Comparison of ENCODE assay signal across 8 cellular contexts in the genomic region with DNA sequence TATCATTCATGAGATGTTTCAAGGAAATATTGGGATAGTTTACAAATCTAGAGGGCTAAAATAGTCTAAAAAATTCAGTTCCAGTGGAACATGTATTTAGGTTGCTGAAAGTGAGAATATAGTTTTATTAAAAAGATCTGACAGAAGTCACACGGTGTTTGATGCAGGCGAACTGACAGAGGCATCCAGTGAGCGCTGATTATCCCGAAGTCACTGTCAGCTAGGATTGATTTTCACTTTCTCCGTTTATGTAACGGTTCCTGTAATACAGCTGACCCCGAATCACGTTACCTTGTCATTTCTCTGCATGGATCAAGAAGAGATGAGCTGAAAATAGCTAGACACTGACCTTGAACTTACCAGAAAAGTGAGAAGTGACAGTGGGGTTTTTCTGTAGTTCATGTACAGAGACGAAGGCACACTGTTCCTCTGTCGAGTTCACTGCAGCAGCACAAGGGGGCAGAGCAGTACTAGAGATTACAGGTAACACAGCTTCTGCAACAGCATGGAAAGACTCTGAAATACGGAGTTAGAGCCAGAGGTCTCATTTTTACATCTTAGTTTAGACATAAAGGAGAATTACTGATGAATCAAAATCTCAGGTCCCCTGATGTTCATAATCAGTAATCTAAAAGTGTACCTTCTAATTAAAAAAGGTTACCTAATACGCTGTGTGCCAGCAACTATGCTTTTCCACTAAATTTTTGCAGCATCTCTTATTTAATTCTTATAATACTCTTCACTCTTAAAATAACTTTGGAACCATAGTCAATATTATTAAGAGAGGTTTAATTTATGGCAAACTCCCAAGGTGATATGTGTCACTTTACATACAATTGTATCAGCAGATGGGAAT. TPM values are rescaled to one million over a fixed set of nuclear protein-coding genes. Genes with fewer than 3 reads are reported as not detected.
DNase-seq lines count a peak whose midpoint lies in the region; ATAC-seq, FAIRE-seq and TF ChIP-seq lines count a peak whose summit lies in the region.

No MANE protein-coding gene starts in this region.

- TF ChIP-seq POLR2A in gastroesophageal sphincter (IDR thresholded peaks at IDR 0.05) = no peak

- no peak for TF ChIP-seq EP300 in gastroesophageal sphincter (IDR thresholded peaks at IDR 0.05)

- H3K4me3 ChIP-seq in NT2/D1 (ENCODE audit: insufficient read length, low read depth) = no peak overlapping the region
- no peak overlapping the region for H3K4me3 ChIP-seq in gastroesophageal sphincter
- H3K4me3 ChIP-seq in retinal pigment epithelial cell (ENCODE audit: low read length) = peak overlapping the region; percentile 25

- TF ChIP-seq CTCF in gastroesophageal sphincter (IDR thresholded peaks at IDR 0.05) (peak in 3 of 4 experiments; percentile 39 to 60 (median 41)), retinal pigment epithelial cell (conservative IDR thresholded peaks at IDR 0.05; ENCODE audit: low read depth, low read length) (peak; percentile 88)

- H3K9me3 ChIP-seq in NT2/D1 (ENCODE audit: insufficient read depth, low read length) (no peaks in the 10 kb centered on the region), gastroesophageal sphincter (no peaks in the 10 kb centered on the region)

- H3K36me3 ChIP-seq in NT2/D1 (ENCODE audit: insufficient read depth, insufficient read length, low read length) = no peaks in the 10 kb centered on the region
- H3K36me3 ChIP-seq in gastroesophageal sphincter = no peaks in the 10 kb centered on the region

- peak; percentile 12 for DNase-seq in COLO829 (ENCODE audit: low spot score)
- DNase-seq in GM19239 (ENCODE audit: insufficient read length, low spot score) = no peak
- DNase-seq in NT2/D1 (ENCODE audit: low read depth, low spot score) = peak; percentile 46
- peak; percentile 28 for DNase-seq in activated T-helper 9 cell treated with anti-CD3 and anti-CD28 coated beads, Interleukin-2, amount 50 U/mL, for 16 hours (ENCODE audit: low read depth)
- peak; percentile 14 for DNase-seq in retinal pigment epithelial cell (ENCODE audit: low read depth)
- no peak for DNase-seq in SKM-1 treated with dmso at 0.1 percent for 144 hours (lab: John Stamatoyannopoulos, UW; ENCODE audit: unreplicated experiment)

- WGBS in gastroesophageal sphincter (ENCODE audit: low coverage in 1 of 2), 2 donors = 18 to 34% methylated on average over 11 to 12 of the region's 12 CpGs

- H3K27ac ChIP-seq in gastroesophageal sphincter = no peak overlapping the region

- H3K4me1 ChIP-seq in NT2/D1 (ENCODE audit: insufficient read depth, insufficient read length) (no peaks in the 10 kb centered on the region), gastroesophageal sphincter (peaks cover 0 to 4% (median 0%) of the 10 kb centered on the region in 3 donors)

- no peaks in the 10 kb centered on the region for H3K27me3 ChIP-seq in NT2/D1 (ENCODE audit: insufficient read depth, insufficient read length)
- H3K27me3 ChIP-seq in gastroesophageal sphincter = no peaks in the 10 kb centered on the region

- ATAC-seq in HG03342 (IDR thresholded peaks at IDR 0.05; ENCODE audit: unreplicated experiment) = peak; percentile 73
- peak; percentile 58 for ATAC-seq in gastroesophageal sphincter

- peak; percentile 77 for FAIRE-seq in GM19239 (lab: Jason Lieb, UNC)

- H3K9ac ChIP-seq in NT2/D1 (ENCODE audit: insufficient read length, low read depth) = no peak overlapping the region

RNA-seq across cellular contexts. Expression of a gene that starts 33.0 kb away (rescaled TPM):
- total RNA-seq in gastroesophageal sphincter = 1 to 10 TPM; 3.4 to 9.3 (median 6.4) TPM

Comparison
In these comparisons a context has a peak if more than half of its experiments do, and no peak if none do; other contexts are left out.
1. DNase-seq: peak in COLO829 (single experiment), NT2/D1 (single experiment), activated T-helper 9 cell treated with anti-CD3 and anti-CD28 coated beads, Interleukin-2, amount 50 U/mL, for 16 hours (single experiment) and retinal pigment epithelial cell (single experiment); none in GM19239 (single experiment) and SKM-1 treated with dmso at 0.1 percent for 144 hours (single experiment).